Comparison of ENCODE assay signal across 9 cellular contexts in genomic region chr2:176093145-176093888, GRCh38. TPM values are rescaled to one million over a fixed set of nuclear protein-coding genes. Genes with fewer than 3 reads are reported as not detected.
DNase-seq lines count a peak whose midpoint lies in the region; ATAC-seq, FAIRE-seq and TF ChIP-seq lines count a peak whose summit lies in the region.
"Had no signal": no experiment of that assay in that cellular context is flagged by ENCODE, and none has a peak within 500 bp of the region (broad histone marks: within the 10 kb centered on the region; RNA-seq: fewer than 3 reads in every experiment).

No MANE protein-coding gene starts in this region.

- peaks cover 24% of the 10 kb centered on the region for H3K4me1 Mint-ChIP-seq in central memory CD8-positive, alpha-beta T cell

- no peak overlapping the region for H3K4ac ChIP-seq in neuronal stem cell (ENCODE audit: low read length)

- no peak overlapping the region for H3K14ac ChIP-seq in neuronal stem cell (ENCODE audit: low read length)

- H3K27ac ChIP-seq in neuronal stem cell (replicated peaks; ENCODE audit: low read length), result no peak overlapping the region

- H2AFZ ChIP-seq in neuronal stem cell (ENCODE audit: low read length), result peak overlapping the region; percentile 95

- DNase-seq in D721Med (ENCODE audit: insufficient read length, low spot score) (peak; percentile 22), HT-29 (ENCODE audit: low spot score) (peak; percentile 33), neuronal stem cell (ENCODE audit: low spot score) (no peak), GDM1 (lab: John Stamatoyannopoulos, UW) (no peak), C1 segment of cervical spinal cord (lab: John Stamatoyannopoulos, UW) (no peak)
- DNase-seq in central memory CD8-positive, alpha-beta T cell (ENCODE audit: low spot score in 2 of 2), result no peak
- DNase-seq in stimulated activated CD4-positive, alpha-beta T cell treated with anti-CD3 and anti-CD28 coated beads, Interleukin-12 subunit alpha, Interleukin-12 subunit beta, amount 100 ng/mL, for 4 hours, result no peak
- DNase-seq: activated CD4-positive, alpha-beta T cell treated with anti-CD3 and anti-CD28 coated beads, Interleukin-2, amount 50 U/mL, for 1 hour had no signal

- no peak for TF ChIP-seq CTCF in D721Med (IDR thresholded peaks at IDR 0.05; ENCODE audit: insufficient read depth, missing control alignments)

- peak overlapping the region; percentile 67 for H3K18ac ChIP-seq in neuronal stem cell (ENCODE audit: low read length)

- H3K36me3 Mint-ChIP-seq in central memory CD8-positive, alpha-beta T cell (ENCODE audit: insufficient read depth), result peaks cover 21% of the 10 kb centered on the region

- peaks cover 95% of the 10 kb centered on the region for H3K27me3 Mint-ChIP-seq in central memory CD8-positive, alpha-beta T cell

- H3K9ac ChIP-seq in neuronal stem cell (ENCODE audit: low read depth, low read length, poor library complexity), result peak overlapping the region; percentile 45

- no peaks in the 10 kb centered on the region for H3K9me3 Mint-ChIP-seq in central memory CD8-positive, alpha-beta T cell

- no peak overlapping the region for H2BK5ac ChIP-seq in neuronal stem cell (ENCODE audit: low read length)

- FAIRE-seq in D721Med (lab: Jason Lieb, UNC), result no peak

- no peak overlapping the region for H4K8ac ChIP-seq in neuronal stem cell (ENCODE audit: low read depth, low read length)

- H3K4me3 Mint-ChIP-seq in central memory CD8-positive, alpha-beta T cell, result peak overlapping the region; percentile 47

- H3K79me1 ChIP-seq in neuronal stem cell (ENCODE audit: low read depth, low read length), result no peaks in the 10 kb centered on the region

- peaks cover 2 to 3% of the 10 kb centered on the region in 2 donors for H3K4me1 ChIP-seq in neuronal stem cell (ENCODE audit: control insufficient read depth in 2 of 2, insufficient read depth in 1 of 2, low read depth in 1 of 2, low read length in 2 of 2)

- ATAC-seq in central memory CD8-positive, alpha-beta T cell (replicated peaks; ENCODE audit: extremely low read depth, poor library complexity, severe bottlenecking), result no peak
- ATAC-seq in GM21423 (IDR thresholded peaks at IDR 0.05; ENCODE audit: unreplicated experiment), result no peak

- H3K27ac Mint-ChIP-seq in central memory CD8-positive, alpha-beta T cell (ENCODE audit: low read depth), result peak overlapping the region; percentile 64

- H3K4me3 ChIP-seq in neuronal stem cell (ENCODE audit: low read length in 2 of 2), result peak overlapping the region; percentile 17 to 34

- peaks cover 0 to 4% of the 10 kb centered on the region in 2 donors for H3K9me3 ChIP-seq in neuronal stem cell (replicated peaks in 1 of 2; ENCODE audit: control insufficient read depth in 2 of 2, insufficient read depth in 1 of 2, low read depth in 1 of 2, low read length in 2 of 2)

- no peak overlapping the region for H2BK12ac ChIP-seq in neuronal stem cell (ENCODE audit: low read length)

- H3K4me2 ChIP-seq in neuronal stem cell (ENCODE audit: insufficient read depth, low read length, poor library complexity, severe bottlenecking), result peak overlapping the region; percentile 72

- no peak overlapping the region for H2AK5ac ChIP-seq in neuronal stem cell (ENCODE audit: low read depth, low read length)

- no peak overlapping the region for H2BK120ac ChIP-seq in neuronal stem cell (ENCODE audit: low read depth, low read length)

- no peak overlapping the region for H4K91ac ChIP-seq in neuronal stem cell (ENCODE audit: low read depth, low read length, poor library complexity)

- peaks cover 56 to 97% (median 91%) of the 10 kb centered on the region in 3 experiments for H3K27me3 ChIP-seq in neuronal stem cell (ENCODE audit: control insufficient read depth in 3 of 3, insufficient read depth in 3 of 3, low read depth in 1 of 3, low read length in 3 of 3)

- WGBS in neuronal stem cell (ENCODE audit: extremely low coverage in 2 of 2, insufficient read length in 2 of 2, insufficient replicate concordance in 1 of 2), 2 donors, result no CpG with 5 or more reads among the region's 52 CpGs

- no peak overlapping the region for H2BK15ac ChIP-seq in neuronal stem cell (ENCODE audit: low read length)

- H3K23ac ChIP-seq in neuronal stem cell (ENCODE audit: low read depth, low read length, poor library complexity), result peak overlapping the region; percentile 68

- no peaks in the 10 kb centered on the region for H3K36me3 ChIP-seq in neuronal stem cell (replicated peaks in 1 of 2; ENCODE audit: control insufficient read depth in 2 of 2, insufficient read depth in 2 of 2, low read length in 2 of 2)

RNA-seq across cellular contexts. Expression of gene HOXD13, which starts 0.8 kb away (rescaled TPM):
- total RNA-seq in HT-29 (2014; rRNA removed; shearing (Covaris generic)), result 1.4 and 1.5 TPM in 2 replicates
- polyA plus RNA-seq in neuronal stem cell (2013, experiment 1 of 2), result 0.03 TPM
- polyA plus RNA-seq in neuronal stem cell (2013, experiment 2 of 2), result 0.03 TPM

RNA-seq across cellular contexts. Expression of gene HOXD12, which starts 6.3 kb away (rescaled TPM):
- total RNA-seq in HT-29 (2014; rRNA removed; shearing (Covaris generic)), result 2.2 TPM in 1 of 2 replicates, not detected in the other
- not detected for polyA plus RNA-seq in neuronal stem cell (2013, experiment 1 of 2)
- polyA plus RNA-seq in neuronal stem cell (2013, experiment 2 of 2), result not detected

RNA-seq across cellular contexts. Expression of gene EVX2, which starts 9.6 kb away (rescaled TPM):
- total RNA-seq in HT-29 (2014; rRNA removed; shearing (Covaris generic)), result 0.03 TPM in 1 of 2 replicates, not detected in the other
- not detected for polyA plus RNA-seq in neuronal stem cell (2013, experiment 1 of 2)
- not detected for polyA plus RNA-seq in neuronal stem cell (2013, experiment 2 of 2)

RNA-seq across cellular contexts. Expression of gene HOXD11, which starts 13.8 kb away (rescaled TPM):
- total RNA-seq in HT-29 (2014; rRNA removed; shearing (Covaris generic)), result not detected in 2 replicates
- polyA plus RNA-seq in neuronal stem cell (2013, experiment 1 of 2), result not detected
- not detected for polyA plus RNA-seq in neuronal stem cell (2013, experiment 2 of 2)

RNA-seq across cellular contexts. Expression of gene HOXD10, which starts 23.3 kb away (rescaled TPM):
- not detected in 2 replicates for total RNA-seq in HT-29 (2014; rRNA removed; shearing (Covaris generic))
- not detected for polyA plus RNA-seq in neuronal stem cell (2013, experiment 1 of 2)
- not detected for polyA plus RNA-seq in neuronal stem cell (2013, experiment 2 of 2)

Comparison
In these comparisons a context has a peak if more than half of its experiments do, and no peak if none do; other contexts are left out.
1. DNase-seq: peak in D721Med (single experiment) and HT-29 (single experiment); none in central memory CD8-positive, alpha-beta T cell (0 of 2), neuronal stem cell (single experiment), stimulated activated CD4-positive, alpha-beta T cell treated with anti-CD3 and anti-CD28 coated beads, Interleukin-12 subunit alpha, Interleukin-12 subunit beta, amount 100 ng/mL, for 4 hours (single experiment), GDM1 (single experiment) and C1 segment of cervical spinal cord (0 of 14).